ENCODE assay signal across 7 cellular contexts in genomic region chr5:97231025-97231636, GRCh38. TPM values are rescaled to one million over a fixed set of nuclear protein-coding genes. Genes with fewer than 3 reads are reported as not detected.
DNase-seq lines count a peak whose midpoint lies in the region; ATAC-seq and TF ChIP-seq lines count a peak whose summit lies in the region.

No MANE protein-coding gene starts in this region.

- ATAC-seq in HG03521 (IDR thresholded peaks at IDR 0.05; ENCODE audit: unreplicated experiment) (peak; percentile 95), left ventricle myocardium superior (peak; percentile 78)

- DNase-seq in G401 (ENCODE audit: low spot score) (peak; percentile 75), GM20000 (ENCODE audit: low spot score) (peak; percentile 46), NCI-H524 treated with DMSO at 0.1 percent for 48 hours (lab: John Stamatoyannopoulos, UW) (peak; percentile 25), amniotic stem cell (lab: John Stamatoyannopoulos, UW) (peak; percentile 86), left ventricle myocardium superior (no peak), retina (peak; percentile 57)

- peak; percentile 69 for TF ChIP-seq CTCF in GM20000 (IDR thresholded peaks at IDR 0.05; ENCODE audit: extremely low read depth, missing control alignments)

- intact Hi-C loops in left ventricle myocardium superior (cut with micrococcal nuclease): no loop called here

- in situ Hi-C loops in G401 (cut with HindIII; ENCODE audit: low sequenced_read_pairs): no loop called here

RNA-seq across cellular contexts. Expression of gene RIOK2, which starts 48.1 kb away (rescaled TPM):
- 20.4 and 34.6 TPM in 2 replicates for total RNA-seq in G401 (2014; rRNA removed; shearing (Covaris generic))
- total RNA-seq in left ventricle myocardium superior: 25.0 TPM
